26 cellular contexts compared by ENCODE assay signal in genomic region chr12:25072901-25073645, GRCh38.
DNase-seq lines count a peak whose midpoint lies in the region; ATAC-seq and TF ChIP-seq lines count a peak whose summit lies in the region.
"Had no signal": no experiment of that assay in that cellular context is flagged by ENCODE, and none has a peak within 500 bp of the region (broad histone marks: within the 10 kb centered on the region; RNA-seq: fewer than 3 reads in every experiment).

No MANE protein-coding gene starts in this region.

- TF ChIP-seq CTCF in type B pancreatic cell (conservative IDR thresholded peaks at IDR 0.05) (no peak), mesothelial cell of epicardium (IDR thresholded peaks at IDR 0.05; ENCODE audit: unreplicated experiment) (no peak)

- H3K4me1 Mint-ChIP-seq in type B pancreatic cell (ENCODE audit: unreplicated experiment) = no peaks in the 10 kb centered on the region
- peaks cover 15 to 55% of the 10 kb centered on the region in 2 donors for H3K4me1 Mint-ChIP-seq in immature natural killer cell
- H3K4me1 Mint-ChIP-seq in mesothelial cell of epicardium = no peaks in the 10 kb centered on the region

- H3K9me3 Mint-ChIP-seq in type B pancreatic cell = no peaks in the 10 kb centered on the region
- no peaks in the 10 kb centered on the region for H3K9me3 Mint-ChIP-seq in immature natural killer cell
- H3K9me3 Mint-ChIP-seq in mesothelial cell of epicardium = no peaks in the 10 kb centered on the region

- H3K27ac Mint-ChIP-seq in type B pancreatic cell = peak overlapping the region; percentile 79
- peak overlapping the region in 2 of 6 donors; percentile 18 to 63 for H3K27ac Mint-ChIP-seq in immature natural killer cell
- no peak overlapping the region for H3K27ac Mint-ChIP-seq in mesothelial cell of epicardium

- H3K4me3 Mint-ChIP-seq in type B pancreatic cell = peak overlapping the region; percentile 37
- no peak overlapping the region for H3K4me3 Mint-ChIP-seq in immature natural killer cell
- no peak overlapping the region for H3K4me3 Mint-ChIP-seq in mesothelial cell of epicardium

- ATAC-seq in HG02973 (IDR thresholded peaks at IDR 0.05; ENCODE audit: unreplicated experiment) = no peak
- ATAC-seq: HCT116, left colon, PC-3 had no signal

- H3K36me3 Mint-ChIP-seq in type B pancreatic cell = peaks cover 3% of the 10 kb centered on the region
- peaks cover 32 to 42% (median 36%) of the 10 kb centered on the region in 3 donors for H3K36me3 Mint-ChIP-seq in immature natural killer cell
- H3K36me3 Mint-ChIP-seq in mesothelial cell of epicardium = no peaks in the 10 kb centered on the region

- DNase-seq in NOMO-1 treated with DMSO at 0.1 percent for 48 hours (lab: John Stamatoyannopoulos, UW; ENCODE audit: unreplicated experiment) (peak; percentile 43), NOMO-1 treated with dmso at 0.1 percent for 144 hours (lab: John Stamatoyannopoulos, UW; ENCODE audit: unreplicated experiment) (no peak), MV-4-11 (lab: John Stamatoyannopoulos, UW) (peak; percentile 88), iris pigment epithelial cell (ENCODE audit: low read depth) (peak; percentile 18), type B pancreatic cell (ENCODE audit: extremely low spot score, unreplicated experiment) (no peak), immature natural killer cell (no peak), mesothelial cell of epicardium (ENCODE audit: low spot score in 2 of 2, unreplicated experiment in 2 of 2) (no peak)
- DNase-seq: 8988T; activated CD4-positive, alpha-beta T cell treated with anti-CD3 and anti-CD28 coated beads for 48 hours; activated naive CD4-positive, alpha-beta T cell treated with anti-CD3 and anti-CD28 coated beads, Interleukin-2, amount 50 U/mL, for 16 hours; AML-193; Calu3; dermis blood vessel endothelial cell; EL; head of caudate nucleus; left colon; NCI-H1092; NCI-H1930; NCI-H226; NCI-H748 treated with DMSO at 0.1 percent for 48 hours; PC-3; stimulated activated CD4-positive, alpha-beta T cell treated with anti-CD3 and anti-CD28 coated beads, Interleukin-2, amount 100 ng/mL, for 24 hours; stimulated activated naive CD4-positive, alpha-beta T cell treated with Interleukin-2 at 50 U/mL for 16 hours; thyroid gland had no signal

- no peaks in the 10 kb centered on the region for H3K27me3 Mint-ChIP-seq in type B pancreatic cell
- peaks cover 0 to 2% (median 0%) of the 10 kb centered on the region in 3 donors for H3K27me3 Mint-ChIP-seq in immature natural killer cell (ENCODE audit: low read depth in 3 of 3)
- no peaks in the 10 kb centered on the region for H3K27me3 Mint-ChIP-seq in mesothelial cell of epicardium (ENCODE audit: low read depth)

Comparison
In these comparisons a context has a peak if more than half of its experiments do, and no peak if none do; other contexts are left out.
1. DNase-seq: peak in NOMO-1 treated with DMSO at 0.1 percent for 48 hours (single experiment), MV-4-11 (single experiment) and iris pigment epithelial cell (single experiment); none in NOMO-1 treated with dmso at 0.1 percent for 144 hours (single experiment), type B pancreatic cell (single experiment), immature natural killer cell (0 of 3) and mesothelial cell of epicardium (0 of 2).